Comparison of ENCODE assay signal across 17 cellular contexts in genomic region chr7:40097728-40098127, GRCh38. TPM values are rescaled to one million over a fixed set of nuclear protein-coding genes. Genes with fewer than 3 reads are reported as not detected.
DNase-seq lines count a peak whose midpoint lies in the region; ATAC-seq, FAIRE-seq and TF ChIP-seq lines count a peak whose summit lies in the region.
"Had no signal": no experiment of that assay in that cellular context is flagged by ENCODE, and none has a peak within 500 bp of the region (broad histone marks: within the 10 kb centered on the region; RNA-seq: fewer than 3 reads in every experiment).

No MANE protein-coding gene starts in this region.

- DNase-seq in A549 (ENCODE audit: low read depth in 1 of 2, low spot score in 1 of 2) (no peak), GM19239 (ENCODE audit: insufficient read length, low spot score) (no peak), K562 (ENCODE audit: extremely low read depth in 1 of 4, low spot score in 3 of 4) (no peak), nephron progenitor cell (no peak), BE2C (no peak)
- DNase-seq in stimulated activated CD4-positive, alpha-beta T cell treated with anti-CD3 and anti-CD28 coated beads, Interleukin-2, amount 100 ng/mL, for 24 hours = no peak
- DNase-seq in activated naive CD4-positive, alpha-beta T cell treated with anti-CD3 and anti-CD28 coated beads for 36 hours = no peak
- DNase-seq: Caco-2, EL, NCI-H187, NCI-H345, NCI-H526 treated with DMSO at 0.1 percent for 48 hours, SJCRH30 had no signal

- no peaks in the 10 kb centered on the region for H3K27me3 Mint-ChIP-seq in nephron progenitor cell (ENCODE audit: low read depth, poor library complexity)
- H3K27me3 Mint-ChIP-seq in activated naive CD4-positive, alpha-beta T cell treated with anti-CD3 and anti-CD28 coated beads for 36 hours (ENCODE audit: low read depth) = no peaks in the 10 kb centered on the region

- TF ChIP-seq POLR2A in A549 (IDR thresholded peaks at IDR 0.05; ENCODE audit: low read length) (no peak), K562 (conservative IDR thresholded peaks at IDR 0.05) (no peak)

- H3K4me1 ChIP-seq in A549 (no peaks in the 10 kb centered on the region), K562 (replicated peaks in 1 of 2; ENCODE audit: control insufficient read depth in 2 of 2, insufficient read depth in 2 of 2, low read length in 2 of 2) (no peaks in the 10 kb centered on the region), BE2C (no peaks in the 10 kb centered on the region)
- H3K4me1 ChIP-seq: SJCRH30 had no signal

- H3K27me3 ChIP-seq in K562 (ENCODE audit: control insufficient read depth in 2 of 2, insufficient read depth in 2 of 2, low read length in 2 of 2) (no peaks in the 10 kb centered on the region), BE2C (no peaks in the 10 kb centered on the region)
- H3K27me3 ChIP-seq: SJCRH30 had no signal

- intact Hi-C loops in K562 (cut with micrococcal nuclease) = no loop called here
- intact Hi-C loops in activated naive CD4-positive, alpha-beta T cell treated with anti-CD3 and anti-CD28 coated beads for 36 hours (cut with micrococcal nuclease) = no loop called here

- peak overlapping the region; percentile 45 for H3K27ac Mint-ChIP-seq in nephron progenitor cell
- no peak overlapping the region for H3K27ac Mint-ChIP-seq in activated naive CD4-positive, alpha-beta T cell treated with anti-CD3 and anti-CD28 coated beads for 36 hours

- H2AFZ ChIP-seq in K562 (ENCODE audit: low read depth, low read length) = no peak overlapping the region

- WGBS in A549 (ENCODE audit: missing lambda C conversion rate) = 89% methylated on average over 2 of the region's 2 CpGs
- WGBS in K562 (ENCODE audit: insufficient coverage, low coverage, missing lambda C conversion rate) = 90% methylated on average over 2 of the region's 2 CpGs

- CTCF ChIA-PET in A549 (lab: Yijun Ruan, JAX) (interaction anchor here (1.0 to 1.1 kb wide), 2 partner anchors 37 to 38 kb away, joined by 3 read pairs; partner anchors contain the start of gene SUGCT), K562 (lab: Yijun Ruan, JAX; ENCODE audit: low intra/inter-chr PET ratio) (no interaction called here)
- CTCF ChIA-PET in activated naive CD4-positive, alpha-beta T cell treated with anti-CD3 and anti-CD28 coated beads for 36 hours (lab: Charles Lee) = interaction anchor here (1.1 to 1.7 kb wide), 2 partner anchors 9 to 201 kb away, joined by 4 read pairs; no protein-coding TSS in a partner anchor

- TF ChIP-seq CTCF in A549 (IDR thresholded peaks at IDR 0.05) (no peak), K562 (IDR thresholded peaks at IDR 0.05 in 2 of 3, conservative IDR thresholded peaks at IDR 0.05 in 1 of 3; ENCODE audit: insufficient read depth in 2 of 3, low read depth in 1 of 3, low read length in 3 of 3) (no peak), nephron progenitor cell (IDR thresholded peaks at IDR 0.05) (no peak), BE2C (IDR thresholded peaks at IDR 0.05; ENCODE audit: low read depth, low read length) (no peak)

- TF ChIP-seq RAD21 in A549 (conservative IDR thresholded peaks at IDR 0.05 in 1 of 2, IDR thresholded peaks at IDR 0.05 in 1 of 2) = no peak
- no peak for TF ChIP-seq RAD21 in K562 (CRISPR knock-in tag; conservative IDR thresholded peaks at IDR 0.05 in 1 of 2, IDR thresholded peaks at IDR 0.05 in 1 of 2)

- H3K9me3 ChIP-seq in A549 (no peaks in the 10 kb centered on the region), K562 (replicated peaks; ENCODE audit: control insufficient read depth, insufficient read depth, low read depth, low read length) (no peaks in the 10 kb centered on the region), BE2C (no peaks in the 10 kb centered on the region)
- H3K9me3 ChIP-seq: Caco-2, HAP-1, SJCRH30 had no signal

- peaks cover 21% of the 10 kb centered on the region for H3K36me3 Mint-ChIP-seq in nephron progenitor cell (ENCODE audit: low read depth)
- peaks cover 5% of the 10 kb centered on the region for H3K36me3 Mint-ChIP-seq in activated naive CD4-positive, alpha-beta T cell treated with anti-CD3 and anti-CD28 coated beads for 36 hours (ENCODE audit: low read depth)

- no peak overlapping the region for H3K27ac ChIP-seq in A549
- H3K27ac ChIP-seq in K562 (ENCODE audit: extremely low read depth, low read depth, low read length) = no peak overlapping the region
- H3K27ac ChIP-seq: HL-60, RWPE1, SJCRH30 had no signal

- H4K20me1 ChIP-seq in K562 (replicated peaks; ENCODE audit: control insufficient read depth, insufficient read depth, low read length) = 0 out of 2 replicates have a peak, but pooled peaks cover 3% of the 10 kb centered on the region

- H3K9me3 Mint-ChIP-seq in nephron progenitor cell = no peaks in the 10 kb centered on the region
- H3K9me3 Mint-ChIP-seq in activated naive CD4-positive, alpha-beta T cell treated with anti-CD3 and anti-CD28 coated beads for 36 hours = no peaks in the 10 kb centered on the region
- H3K9me3 Mint-ChIP-seq: CD14-positive monocyte had no signal

- ATAC-seq in A549 (no peak), K562 (no peak)

- no TSS peak for BruUV-seq in K562 (replicated peaks; lab: Mats Ljungman, UMichigan)

- FAIRE-seq in A549 (lab: Jason Lieb, UNC) (no peak), GM19239 (lab: Jason Lieb, UNC) (peak; percentile 78), K562 (lab: Jason Lieb, UNC) (peak; percentile 74)

- H3K79me2 ChIP-seq in K562 (ENCODE audit: control insufficient read depth, insufficient read depth, low read length) = no peaks in the 10 kb centered on the region

- H3K9ac ChIP-seq in K562 (ENCODE audit: insufficient read depth in 1 of 2, low read depth in 2 of 2, low read length in 2 of 2) = no peak overlapping the region

- no peaks in the 10 kb centered on the region for H3K4me1 Mint-ChIP-seq in nephron progenitor cell
- peaks cover 5% of the 10 kb centered on the region for H3K4me1 Mint-ChIP-seq in activated naive CD4-positive, alpha-beta T cell treated with anti-CD3 and anti-CD28 coated beads for 36 hours (ENCODE audit: low read depth)
- H3K4me1 Mint-ChIP-seq: CD14-positive monocyte had no signal

- peaks cover 41% of the 10 kb centered on the region; the same call in 2 of the 3 replicates for H3K36me3 ChIP-seq in K562 (ENCODE audit: control insufficient read depth, insufficient read depth, low read length)
- H3K36me3 ChIP-seq in BE2C = peaks cover 20% of the 10 kb centered on the region

- no peaks in the 10 kb centered on the region for H3K9me1 ChIP-seq in K562 (ENCODE audit: control insufficient read depth, insufficient read depth, low read length)

- H3K4me2 ChIP-seq in A549 (no peak overlapping the region), K562 (ENCODE audit: insufficient read depth, low read length) (no peak overlapping the region)

- in situ Hi-C loops in K562 (cut with MboI) = no loop called here

- POLR2A ChIA-PET in A549 (lab: Yijun Ruan, JAX) = no interaction called here
- POLR2A ChIA-PET in K562 (lab: Yijun Ruan, JAX) = interaction anchor here (0.6 kb wide), 1 partner anchor 82 kb away, joined by 3 read pairs; no protein-coding TSS in a partner anchor

- no peak overlapping the region for H3K4me3 Mint-ChIP-seq in nephron progenitor cell
- no peak overlapping the region for H3K4me3 Mint-ChIP-seq in activated naive CD4-positive, alpha-beta T cell treated with anti-CD3 and anti-CD28 coated beads for 36 hours
- H3K4me3 Mint-ChIP-seq: CD14-positive monocyte had no signal

- TF ChIP-seq EP300 in A549 (IDR thresholded peaks at IDR 0.05) (no peak), K562 (IDR thresholded peaks at IDR 0.05; ENCODE audit: low read length) (no peak)

- H3K4me3 ChIP-seq in A549 = no peak overlapping the region
- H3K4me3 ChIP-seq in K562 = no peak overlapping the region
- H3K4me3 ChIP-seq in BE2C (ENCODE audit: low read depth, low read length) = no peak overlapping the region
- H3K4me3 ChIP-seq: HAP-1, SJCRH30 had no signal

RNA-seq across cellular contexts. Expression of gene MPLKIP, which starts 36.7 kb away (rescaled TPM):
- polyA plus RNA-seq in A549 (2011; rRNA removed) = 27.7 and 46.0 TPM in 2 replicates
- polyA plus RNA-seq in A549 (2012; cell fraction: cytosol; rRNA removed) = 25.9 and 40.6 TPM in 2 replicates
- polyA plus RNA-seq in A549 (2012; cell fraction: nucleus; rRNA removed) = 31.2 and 33.1 TPM in 2 replicates
- polyA plus RNA-seq in A549 (2017; fragmentation: RNase III; extraction: RNeasy Plus Mini Kit Qiagen cat#74134 plus additional on column Dnase treatment) = 29.7 to 32.2 TPM (median 32.2 TPM) in 3 replicates
- polyA minus RNA-seq in A549 (2011; rRNA and poly(A)+ RNA removed) = 2.1 and 2.4 TPM in 2 replicates
- total RNA-seq in K562 (2011; cell fraction: chromatin; rRNA removed; ENCODE audit: low replicate concordance) = 5.6 and 12.5 TPM in 2 replicates
- total RNA-seq in K562 (2011; cell fraction: nucleolus; rRNA removed) = 7.0 and 7.8 TPM in 2 replicates
- total RNA-seq in K562 (2011; cell fraction: nucleoplasm; rRNA removed) = 12.7 and 24.7 TPM in 2 replicates
- total RNA-seq in K562 (2014; rRNA removed) = 97.1 and 107 TPM in 2 replicates
- total RNA-seq in K562 (2014; rRNA removed; fragmentation: Illumina TruSeq; extraction: Trizol) = 44.2 and 46.9 TPM in 2 replicates
- 40.6 and 41.5 TPM in 2 replicates for total RNA-seq in K562 (2015; rRNA removed; fragmentation: Illumina TruSeq; extraction: Trizol)
- total RNA-seq in K562 (2021) = 81.5 and 93.0 TPM in 2 replicates
- 53.9 and 75.6 TPM in 2 replicates for polyA plus RNA-seq in K562 (2011; rRNA removed)
- 66.0 and 157 TPM in 2 replicates for polyA plus RNA-seq in K562 (2011; cell fraction: cytosol; rRNA removed)
- 21.3 TPM in 2 replicates for polyA plus RNA-seq in K562 (2011; cell fraction: nucleus; rRNA removed)
- 46.4 and 69.9 TPM in 2 replicates for polyA plus RNA-seq in K562 (2012)
- polyA plus RNA-seq in K562 (2014; fragmentation: Illumina TruSeq; extraction: Trizol) = 26.3 and 41.4 TPM in 2 replicates
- polyA plus RNA-seq in K562 (2014; fragmentation: Nextera tagmentation; extraction: Ambion mirVana) = 10 to 100 TPM in 1 of 2 experiments, 1 to 10 TPM in 1; 5.6 to 12.3 TPM
- 121 and 127 TPM in 2 replicates for polyA plus RNA-seq in K562 (2014; rRNA removed)
- 8.3 and 9.3 TPM in 2 replicates for polyA minus RNA-seq in K562 (2011; rRNA and poly(A)+ RNA removed)
- polyA minus RNA-seq in K562 (2011; cell fraction: cytosol; rRNA and poly(A)+ RNA removed) = 7.8 and 12.4 TPM in 2 replicates
- 8.1 and 10.7 TPM in 2 replicates for polyA minus RNA-seq in K562 (2011; cell fraction: nucleus; rRNA and poly(A)+ RNA removed)
- polyA plus RNA-seq in BE2C (2012; ENCODE audit: insufficient read depth, insufficient read length, low read depth) = 66.6 TPM
- 10 to 100 TPM; 38.1 to 38.8 TPM for total RNA-seq in activated naive CD4-positive, alpha-beta T cell treated with anti-CD3 and anti-CD28 coated beads for 36 hours

RNA-seq across cellular contexts. Expression of gene SUGCT, which starts 37.1 kb away (rescaled TPM):
- polyA plus RNA-seq in A549 (2011; rRNA removed) = 1.4 and 1.6 TPM in 2 replicates
- polyA plus RNA-seq in A549 (2012; cell fraction: cytosol; rRNA removed) = 0.40 and 0.45 TPM in 2 replicates
- 0.18 and 0.24 TPM in 2 replicates for polyA plus RNA-seq in A549 (2012; cell fraction: nucleus; rRNA removed)
- polyA plus RNA-seq in A549 (2017; fragmentation: RNase III; extraction: RNeasy Plus Mini Kit Qiagen cat#74134 plus additional on column Dnase treatment) = 1.1 to 1.4 TPM (median 1.3 TPM) in 3 replicates
- polyA minus RNA-seq in A549 (2011; rRNA and poly(A)+ RNA removed) = 0.34 and 1.1 TPM in 2 replicates
- total RNA-seq in K562 (2011; cell fraction: chromatin; rRNA removed; ENCODE audit: low replicate concordance) = 2.4 and 5.2 TPM in 2 replicates
- total RNA-seq in K562 (2011; cell fraction: nucleolus; rRNA removed) = 2.5 TPM in 2 replicates
- 2.4 and 2.7 TPM in 2 replicates for total RNA-seq in K562 (2011; cell fraction: nucleoplasm; rRNA removed)
- 1.8 and 2.2 TPM in 2 replicates for total RNA-seq in K562 (2014; rRNA removed)
- total RNA-seq in K562 (2014; rRNA removed; fragmentation: Illumina TruSeq; extraction: Trizol) = 2.5 and 2.8 TPM in 2 replicates
- 1.2 and 1.3 TPM in 2 replicates for total RNA-seq in K562 (2015; rRNA removed; fragmentation: Illumina TruSeq; extraction: Trizol)
- 1.1 and 1.4 TPM in 2 replicates for total RNA-seq in K562 (2021)
- polyA plus RNA-seq in K562 (2011; rRNA removed) = 1.5 and 1.8 TPM in 2 replicates
- polyA plus RNA-seq in K562 (2011; cell fraction: cytosol; rRNA removed) = 0.54 and 0.78 TPM in 2 replicates
- 0.56 and 1.0 TPM in 2 replicates for polyA plus RNA-seq in K562 (2011; cell fraction: nucleus; rRNA removed)
- 0.98 and 1.8 TPM in 2 replicates for polyA plus RNA-seq in K562 (2012)
- polyA plus RNA-seq in K562 (2014; fragmentation: Illumina TruSeq; extraction: Trizol) = 2.0 and 2.3 TPM in 2 replicates
- polyA plus RNA-seq in K562 (2014; fragmentation: Nextera tagmentation; extraction: Ambion mirVana) = 1 to 10 TPM in 1 of 2 experiments, under 1 TPM in 1; 0.58 to 1.3 TPM
- polyA plus RNA-seq in K562 (2014; rRNA removed) = 1.4 and 1.9 TPM in 2 replicates
- polyA minus RNA-seq in K562 (2011; rRNA and poly(A)+ RNA removed) = 2.0 and 3.5 TPM in 2 replicates
- polyA minus RNA-seq in K562 (2011; cell fraction: cytosol; rRNA and poly(A)+ RNA removed) = 1.3 TPM in 1 of 2 replicates, not detected in the other
- polyA minus RNA-seq in K562 (2011; cell fraction: nucleus; rRNA and poly(A)+ RNA removed) = 4.8 and 6.3 TPM in 2 replicates
- 10.5 TPM for polyA plus RNA-seq in BE2C (2012; ENCODE audit: insufficient read depth, insufficient read length, low read depth)
- 1 to 10 TPM in 1 of 2 experiments, under 1 TPM in 1; 0.81 to 1.2 TPM for total RNA-seq in activated naive CD4-positive, alpha-beta T cell treated with anti-CD3 and anti-CD28 coated beads for 36 hours
- polyA plus RNA-seq: CD14-positive monocyte had no signal

Comparison
In these comparisons a context has a peak if more than half of its experiments do, and no peak if none do; other contexts are left out.
1. Of the 35 proteins assayed by ChIP-seq in both K562 and A549: peak only in K562: none; only in A549: MAFK; in both: none; in neither: 34.